ENCODE assay signal across 10 cellular contexts in the genomic region with DNA sequence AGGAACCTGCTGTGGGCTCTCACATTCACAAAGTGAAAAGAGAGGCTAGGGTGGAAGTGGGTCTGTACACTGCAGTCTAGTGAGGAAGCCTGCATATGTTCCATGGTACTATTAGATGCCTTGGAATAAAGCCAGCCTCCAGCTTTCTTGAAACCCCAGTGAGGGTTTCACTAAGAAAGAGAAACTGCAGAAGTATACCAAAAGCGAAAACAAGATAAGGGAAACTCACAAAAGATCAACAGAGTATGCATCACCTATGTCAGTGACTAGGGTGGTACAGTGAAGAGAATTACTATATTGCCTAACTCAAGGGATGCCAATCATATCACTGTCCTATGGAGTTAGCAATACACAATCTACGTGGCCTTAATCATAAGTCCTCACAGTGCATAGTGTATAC.
DNase-seq lines count a peak whose midpoint lies in the region; ATAC-seq and TF ChIP-seq lines count a peak whose summit lies in the region.
"Had no signal": no experiment of that assay in that cellular context is flagged by ENCODE, and none has a peak within 500 bp of the region (broad histone marks: within the 10 kb centered on the region; RNA-seq: fewer than 3 reads in every experiment).

No MANE protein-coding gene starts in this region.

- H4K20me1 ChIP-seq in Loucy (ENCODE audit: insufficient read depth, low read length, poor library complexity, severe bottlenecking) = no peaks in the 10 kb centered on the region
- H4K20me1 ChIP-seq: BLaER1 treated with 17β-estradiol and CSF1 and Interleukin-3, amounts not matched to agents 10 nM and 100 nM had no signal

- DNase-seq in stimulated activated CD4-positive, alpha-beta T cell treated with anti-CD3 and anti-CD28 coated beads, Interleukin-4, amount 100 ng/mL, for 24 hours = peak; percentile 17
- no peak for DNase-seq in stimulated activated CD4-positive, alpha-beta T cell treated with anti-CD3 and anti-CD28 coated beads, Interleukin-2, amount 100 ng/mL, for 24 hours
- DNase-seq in stimulated activated naive CD8-positive, alpha-beta T cell treated with anti-CD3 and anti-CD28 coated beads, Interleukin-15, Interleukin-2, amounts not matched to agents 100 U/mL and 50 U/mL, for 24 hours = no peak
- DNase-seq in BE2C = no peak
- no peak for DNase-seq in tibial nerve (ENCODE audit: low spot score in 2 of 2)
- DNase-seq in SKM-1 (lab: John Stamatoyannopoulos, UW; ENCODE audit: unreplicated experiment) = no peak

- H3K9me3 ChIP-seq in Loucy (ENCODE audit: insufficient read depth, low read depth, low read length) = no peaks in the 10 kb centered on the region
- H3K9me3 ChIP-seq in BE2C = no peaks in the 10 kb centered on the region
- H3K9me3 ChIP-seq in tibial nerve = no peaks in the 10 kb centered on the region

- TF ChIP-seq EP300 in tibial nerve (IDR thresholded peaks at IDR 0.05) = no peak

- no peaks in the 10 kb centered on the region for H3K9me2 ChIP-seq in Loucy (replicated peaks; ENCODE audit: low read depth, low read length)

- H3K4me1 ChIP-seq in Loucy (ENCODE audit: insufficient read depth, low read length, poor library complexity, severe bottlenecking) (no peaks in the 10 kb centered on the region), BE2C (no peaks in the 10 kb centered on the region), tibial nerve (peaks cover 0 to 12% (median 0%) of the 10 kb centered on the region in 4 donors)

- ATAC-seq in HG02759 (IDR thresholded peaks at IDR 0.05; ENCODE audit: unreplicated experiment) = peak; percentile 69
- peak; percentile 65 for ATAC-seq in stimulated activated naive CD8-positive, alpha-beta T cell treated with anti-CD3 and anti-CD28 coated beads, Interleukin-15, Interleukin-2, amounts not matched to agents 100 U/mL and 50 U/mL, for 24 hours

- TF ChIP-seq CTCF in Loucy (conservative IDR thresholded peaks at IDR 0.05; ENCODE audit: low read length) (no peak), BE2C (IDR thresholded peaks at IDR 0.05; ENCODE audit: low read depth, low read length) (no peak), tibial nerve (IDR thresholded peaks at IDR 0.05) (no peak)

- H3K36me3 ChIP-seq in Loucy (ENCODE audit: insufficient read depth, low read length) (no peaks in the 10 kb centered on the region), BE2C (no peaks in the 10 kb centered on the region), tibial nerve (no peaks in the 10 kb centered on the region)
- H3K36me3 ChIP-seq: BLaER1 treated with 17β-estradiol and CSF1 and Interleukin-3, amounts not matched to agents 10 nM and 100 nM had no signal

- H3K27ac ChIP-seq in tibial nerve = no peak overlapping the region
- H3K27ac ChIP-seq: hepatocyte had no signal

- peak overlapping the region; percentile 54 for H3K9ac ChIP-seq in Loucy (ENCODE audit: low read depth, low read length, poor library complexity, severe bottlenecking)
- H3K9ac ChIP-seq: BLaER1 treated with 17β-estradiol and CSF1 and Interleukin-3, amounts not matched to agents 10 nM and 100 nM had no signal

- no peak overlapping the region for H3K4me3 ChIP-seq in Loucy (ENCODE audit: low read length, poor library complexity, severe bottlenecking)
- no peak overlapping the region for H3K4me3 ChIP-seq in BE2C (ENCODE audit: low read depth, low read length)
- H3K4me3 ChIP-seq in tibial nerve = no peak overlapping the region
- H3K4me3 ChIP-seq: BLaER1 treated with 17β-estradiol and CSF1 and Interleukin-3, amounts not matched to agents 10 nM and 100 nM; hepatocyte had no signal

- no peaks in the 10 kb centered on the region for H3F3A ChIP-seq in Loucy (ENCODE audit: low read depth)

- no peak for TF ChIP-seq POLR2A in tibial nerve (IDR thresholded peaks at IDR 0.05)

- H3K79me2 ChIP-seq in Loucy (ENCODE audit: insufficient read depth, low read length) = no peaks in the 10 kb centered on the region
- H3K79me2 ChIP-seq: hepatocyte had no signal

- H3K4me2 ChIP-seq in Loucy (ENCODE audit: low read depth, low read length, poor library complexity, severe bottlenecking) = no peak overlapping the region
- H3K4me2 ChIP-seq: hepatocyte had no signal

- 90 to 94% methylated on average over 2 of the region's 2 CpGs for WGBS in tibial nerve, 2 donors

- no peak overlapping the region; the same call in 1 of the 2 replicates for H2AFZ ChIP-seq in Loucy (ENCODE audit: low read length)
- H2AFZ ChIP-seq: hepatocyte had no signal

- H3K27me3 ChIP-seq in Loucy (ENCODE audit: insufficient read depth, low read length, poor library complexity, severe bottlenecking) (no peaks in the 10 kb centered on the region), BE2C (no peaks in the 10 kb centered on the region), tibial nerve (no peaks in the 10 kb centered on the region)
- H3K27me3 ChIP-seq: BLaER1 treated with 17β-estradiol and CSF1 and Interleukin-3, amounts not matched to agents 10 nM and 100 nM; hepatocyte had no signal
